In the genomic region with DNA sequence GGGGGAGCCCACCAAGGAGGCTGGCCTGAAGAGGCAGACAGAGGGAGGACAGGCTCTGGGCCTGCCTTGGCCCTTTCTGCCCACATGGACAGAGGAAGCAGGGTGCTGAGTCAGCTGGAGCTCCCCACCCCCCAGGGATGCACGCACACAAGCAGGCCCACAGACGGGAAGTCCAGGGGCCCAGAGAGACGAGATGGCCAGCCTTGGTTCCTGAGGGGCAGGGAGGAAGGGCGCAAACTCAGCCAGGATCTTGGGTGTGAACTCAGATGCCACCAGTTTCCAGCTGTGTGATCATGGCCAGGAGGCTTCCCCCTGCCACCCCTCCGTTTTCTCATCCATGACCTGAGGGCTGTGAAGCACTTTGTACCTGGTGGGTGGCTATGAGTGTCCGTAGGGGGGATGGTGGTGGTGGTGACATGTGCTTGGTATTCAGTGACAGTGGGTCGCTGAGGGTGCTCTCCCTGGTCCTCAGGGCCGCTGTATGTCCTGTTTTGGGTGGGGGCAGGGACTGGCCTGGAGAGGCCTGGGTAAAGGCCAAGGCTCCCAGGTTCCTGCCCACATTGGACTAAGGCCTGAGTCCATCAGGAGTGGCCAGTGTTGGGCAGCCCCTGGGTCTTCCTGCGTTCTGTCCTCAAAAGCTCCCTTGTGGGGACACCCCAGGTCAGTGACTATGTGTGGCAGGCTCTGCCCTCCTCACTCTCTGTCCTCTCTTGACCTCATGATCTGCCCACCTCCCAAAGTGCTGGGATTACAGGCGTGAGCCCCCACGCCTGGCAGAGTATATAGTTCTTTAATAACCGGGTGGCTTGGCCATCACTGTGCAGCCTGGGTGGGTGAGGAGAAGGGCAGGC, we compare ENCODE assay signal across 9 cellular contexts. TPM values are rescaled to one million over a fixed set of nuclear protein-coding genes. Genes with fewer than 3 reads are reported as not detected.
A peak's percentile ranks its signal among the peaks of the same experiment; 100 is the strongest.
DNase-seq lines count a peak whose midpoint lies in the region; ATAC-seq and TF ChIP-seq lines count a peak whose summit lies in the region.
"Had no signal": no experiment of that assay in that cellular context is flagged by ENCODE, and none has a peak within 500 bp of the region (broad histone marks: within the 10 kb centered on the region; RNA-seq: fewer than 3 reads in every experiment).

No MANE protein-coding gene starts in this region.

- TF ChIP-seq CTCF in AG09309 (IDR thresholded peaks at IDR 0.05; ENCODE audit: control insufficient read depth, insufficient read depth, low read depth, low read length, missing control alignments) = no peak
- TF ChIP-seq CTCF in chondrocyte (IDR thresholded peaks at IDR 0.05) = no peak

- peak overlapping the region; percentile 96 for H3K27ac Mint-ChIP-seq in chondrocyte (ENCODE audit: unreplicated experiment)

- H3K9me3 ChIP-seq in mesodermal cell (ENCODE audit: control insufficient read depth, low read length) = no peaks in the 10 kb centered on the region

- H3K4me1 Mint-ChIP-seq in chondrocyte (ENCODE audit: low read depth) = peaks cover 60% of the 10 kb centered on the region

- H3K4me3 Mint-ChIP-seq in chondrocyte (ENCODE audit: unreplicated experiment) = peak overlapping the region; percentile 86

- H3K36me3 Mint-ChIP-seq in chondrocyte (ENCODE audit: low read depth) = no peaks in the 10 kb centered on the region
- H3K36me3 Mint-ChIP-seq: activated naive CD8-positive, alpha-beta T cell treated with anti-CD3 and anti-CD28 coated beads, Interleukin-2, amount 10 ng/mL, durations not matched to agents 7 days and 5 days had no signal

- no peaks in the 10 kb centered on the region for H3K9me3 Mint-ChIP-seq in chondrocyte (ENCODE audit: low read depth)
- H3K9me3 Mint-ChIP-seq: activated naive CD8-positive, alpha-beta T cell treated with anti-CD3 and anti-CD28 coated beads, Interleukin-2, amount 10 ng/mL, durations not matched to agents 7 days and 5 days had no signal

- H3K4me3 ChIP-seq in AG09309 (ENCODE audit: control insufficient read depth, low read depth, low read length) (no peak overlapping the region), mesodermal cell (ENCODE audit: extremely low read depth, insufficient read depth, low read length, poor library complexity, severe bottlenecking) (no peak overlapping the region)

- H3K27ac ChIP-seq in mesodermal cell (ENCODE audit: low read depth, low read length, severe bottlenecking) = peak overlapping the region; percentile 45

- H3K4me1 ChIP-seq in mesodermal cell (ENCODE audit: control insufficient read depth, insufficient read depth, low read length, poor library complexity, severe bottlenecking) = peaks cover 40% of the 10 kb centered on the region

- DNase-seq in AG09309 (ENCODE audit: low read depth) = peak; percentile 37
- DNase-seq in NCI-H226 = peak; percentile 61
- peak; percentile 81 for DNase-seq in chondrocyte (ENCODE audit: low spot score)
- DNase-seq in stimulated activated CD4-positive, alpha-beta T cell treated with anti-CD3 and anti-CD28 coated beads, Interleukin-4, amount 100 ng/mL, for 1 hour = no peak

- ATAC-seq in GM19395 (IDR thresholded peaks at IDR 0.05; ENCODE audit: unreplicated experiment) (no peak), GM18511 (IDR thresholded peaks at IDR 0.05; ENCODE audit: unreplicated experiment) (no peak)
- ATAC-seq in activated CD4-positive, CD25-positive, alpha-beta regulatory T cell treated with anti-CD3 and anti-CD28 coated beads, Interleukin-2, amount 50 U/mL, for 24 hours = no peak

- H3K36me3 ChIP-seq in mesodermal cell (ENCODE audit: control insufficient read depth, insufficient read depth, low read length) = no peaks in the 10 kb centered on the region

- no peaks in the 10 kb centered on the region for H3K27me3 Mint-ChIP-seq in chondrocyte (ENCODE audit: low read depth)
- H3K27me3 Mint-ChIP-seq: activated naive CD8-positive, alpha-beta T cell treated with anti-CD3 and anti-CD28 coated beads, Interleukin-2, amount 10 ng/mL, durations not matched to agents 7 days and 5 days had no signal

- 87 to 89% methylated on average over 6 to 10 of the region's 12 CpGs for WGBS in mesodermal cell (ENCODE audit: insufficient coverage in 2 of 2), 2 experiments

RNA-seq across cellular contexts. Expression of gene SH3BP2, which starts 2.0 kb away (rescaled TPM):
- 50.1 to 63.1 TPM (median 59.8 TPM) in 3 replicates for total RNA-seq in chondrocyte
- 26.8 TPM for polyA plus RNA-seq in mesodermal cell (2013, experiment 1 of 2)
- polyA plus RNA-seq in mesodermal cell (2013, experiment 2 of 2) = 19.3 TPM

RNA-seq across cellular contexts. Expression of gene TNIP2, which starts 38.8 kb away (rescaled TPM):
- total RNA-seq in chondrocyte = 23.3 to 30.7 TPM (median 29.0 TPM) in 3 replicates
- polyA plus RNA-seq in mesodermal cell (2013, experiment 1 of 2) = 37.3 TPM
- polyA plus RNA-seq in mesodermal cell (2013, experiment 2 of 2) = 34.3 TPM

RNA-seq across cellular contexts. Expression of gene ADD1, which starts 48.7 kb away (rescaled TPM):
- 240 to 269 TPM (median 256 TPM) in 3 replicates for total RNA-seq in chondrocyte
- polyA plus RNA-seq in mesodermal cell (2013, experiment 1 of 2) = 224 TPM
- 206 TPM for polyA plus RNA-seq in mesodermal cell (2013, experiment 2 of 2)
